Comparison of ENCODE assay signal across 27 cellular contexts in the genomic region with DNA sequence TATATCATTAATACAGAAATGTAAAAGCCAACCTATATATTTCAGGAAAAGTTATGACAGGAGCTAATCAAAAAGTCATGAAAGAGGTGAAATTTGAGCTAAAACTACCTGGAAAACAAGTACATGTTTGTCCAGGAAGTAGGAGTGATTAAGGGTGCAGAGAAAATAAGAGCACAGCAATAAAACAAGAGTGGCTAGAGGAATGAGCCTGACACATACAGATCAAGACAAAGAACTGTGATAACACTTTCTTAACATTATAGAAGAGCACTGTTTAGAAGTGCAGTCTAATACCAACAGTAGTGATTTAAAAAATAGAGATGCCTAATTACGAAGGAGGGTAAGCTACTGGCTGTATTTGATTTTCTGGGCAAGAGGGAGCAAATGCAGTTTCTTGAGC.
"Had no signal": no experiment of that assay in that cellular context is flagged by ENCODE, and none has a peak within 500 bp of the region (broad histone marks: within the 10 kb centered on the region; RNA-seq: fewer than 3 reads in every experiment).

No MANE protein-coding gene starts in this region.

- FAIRE-seq: colon, kidney had no signal

- H3K4me1 Mint-ChIP-seq: mesothelial cell of epicardium; naive thymus-derived CD4-positive, alpha-beta T cell; nephron; stimulated activated memory B cell treated with anti-CD40 and anti-IgM and Interleukin-4, amounts not matched to agents 10 μg/mL and 1 μg/mL and 100 μg/mL, for 72 hours had no signal

- H3K4me1 ChIP-seq: gastrocnemius medialis, left lung, psoas muscle, sigmoid colon, testis, tibial artery had no signal

- H3K9me3 ChIP-seq: gastrocnemius medialis, left lung, mucosa of descending colon, psoas muscle, sigmoid colon, spleen, testis, tibial artery had no signal

- H3K27me3 Mint-ChIP-seq: stimulated activated memory B cell treated with anti-CD40 and anti-IgM and Interleukin-4, amounts not matched to agents 10 μg/mL and 1 μg/mL and 100 μg/mL, for 72 hours; type B pancreatic cell had no signal

- H3K9me3 Mint-ChIP-seq: mesothelial cell of epicardium; nephron; stimulated activated memory B cell treated with anti-CD40 and anti-IgM and Interleukin-4, amounts not matched to agents 10 μg/mL and 1 μg/mL and 100 μg/mL, for 72 hours; type B pancreatic cell had no signal

- H3K27me3 ChIP-seq: dorsolateral prefrontal cortex, gastrocnemius medialis, left lung, sigmoid colon, spleen, testis, tibial artery had no signal

- H3K27ac ChIP-seq: dorsolateral prefrontal cortex, epithelial cell of prostate, gastrocnemius medialis, left lung, psoas muscle, sigmoid colon, spleen, testis, tibial artery had no signal

- ATAC-seq: esophagus mucosa; gastrocnemius medialis; left lung; mucosa of descending colon; naive thymus-derived CD4-positive, alpha-beta T cell; psoas muscle; right cardiac atrium; stimulated activated memory B cell treated with anti-CD40 and anti-IgM and Interleukin-4, amounts not matched to agents 10 μg/mL and 1 μg/mL and 100 μg/mL, for 72 hours; stimulated activated naive CD8-positive, alpha-beta T cell treated with anti-CD3 and anti-CD28 coated beads, Interleukin-15, Interleukin-2, amounts not matched to agents 100 U/mL and 50 U/mL, for 24 hours had no signal

- H3K36me3 Mint-ChIP-seq: naive thymus-derived CD4-positive, alpha-beta T cell; stimulated activated memory B cell treated with anti-CD40 and anti-IgM and Interleukin-4, amounts not matched to agents 10 μg/mL and 1 μg/mL and 100 μg/mL, for 72 hours had no signal

- H3K4me3 Mint-ChIP-seq: mesothelial cell of epicardium; naive thymus-derived CD4-positive, alpha-beta T cell; nephron; stimulated activated memory B cell treated with anti-CD40 and anti-IgM and Interleukin-4, amounts not matched to agents 10 μg/mL and 1 μg/mL and 100 μg/mL, for 72 hours; type B pancreatic cell had no signal

- H3K4me3 ChIP-seq: dorsolateral prefrontal cortex, gastrocnemius medialis, left lung, mucosa of descending colon, psoas muscle, sigmoid colon, spleen, testis, tibial artery had no signal

- DNase-seq: dorsolateral prefrontal cortex; effector CD4-positive, alpha-beta T cell; foreskin fibroblast; gastrocnemius medialis; head of caudate nucleus; kidney; left lung; mesenchymal stem cell; mucosa of descending colon; naive thymus-derived CD4-positive, alpha-beta T cell; nucleus accumbens; psoas muscle; right cardiac atrium; sigmoid colon; spleen; stimulated activated CD4-positive, alpha-beta T cell treated with anti-CD3 and anti-CD28 coated beads, Interleukin-4, amount 100 ng/mL, for 4 hours; stimulated activated naive CD8-positive, alpha-beta T cell treated with anti-CD3 and anti-CD28 coated beads, Interleukin-15, Interleukin-2, amounts not matched to agents 100 U/mL and 50 U/mL, for 24 hours; substantia nigra; testis; tibial artery had no signal

- H3K27ac Mint-ChIP-seq: mesothelial cell of epicardium; naive thymus-derived CD4-positive, alpha-beta T cell; nephron; stimulated activated memory B cell treated with anti-CD40 and anti-IgM and Interleukin-4, amounts not matched to agents 10 μg/mL and 1 μg/mL and 100 μg/mL, for 72 hours; type B pancreatic cell had no signal
